ENCODE assay signal across 11 cellular contexts in genomic region chr2:1884933-1885580, GRCh38.
DNase-seq lines count a peak whose midpoint lies in the region; ATAC-seq and TF ChIP-seq lines count a peak whose summit lies in the region.
"Had no signal": no experiment of that assay in that cellular context is flagged by ENCODE, and none has a peak within 500 bp of the region (broad histone marks: within the 10 kb centered on the region; RNA-seq: fewer than 3 reads in every experiment).

No MANE protein-coding gene starts in this region.

- H3K36me3 ChIP-seq in heart left ventricle (no peaks in the 10 kb centered on the region), tibial nerve (no peaks in the 10 kb centered on the region)

- DNase-seq in heart left ventricle: peak in 2 of 5 donors; percentile 32 to 37
- DNase-seq in Right ventricle myocardium inferior (ENCODE audit: missing footprints): no peak
- peak; percentile 98 for DNase-seq in astrocyte of the hippocampus (ENCODE audit: low read depth, low spot score)
- peak; percentile 75 for DNase-seq in islet precursor cell
- DNase-seq in tibial nerve (ENCODE audit: low spot score in 2 of 2): peak; percentile 30 to 64
- no peak for DNase-seq in SIG-M5 (lab: John Stamatoyannopoulos, UW)
- no peak for DNase-seq in hippocampal formation (lab: John Stamatoyannopoulos, UW)
- DNase-seq: activated gamma-delta T cell, body of pancreas, mesenchymal stem cell had no signal

- ATAC-seq in heart left ventricle: peak in 3 of 4 donors; percentile 57 to 77 (median 62)
- no peak for ATAC-seq in Right ventricle myocardium inferior
- ATAC-seq in HG03469 (IDR thresholded peaks at IDR 0.05; ENCODE audit: unreplicated experiment): no peak
- ATAC-seq: body of pancreas had no signal

- TF ChIP-seq POLR2A in heart left ventricle (IDR thresholded peaks at IDR 0.05) (no peak), tibial nerve (IDR thresholded peaks at IDR 0.05) (no peak)

- no peak for TF ChIP-seq CTCF in heart left ventricle (IDR thresholded peaks at IDR 0.05)
- TF ChIP-seq CTCF in tibial nerve (IDR thresholded peaks at IDR 0.05): no peak

- H3K4me1 ChIP-seq in heart left ventricle: peaks cover 0 to 4% (median 0%) of the 10 kb centered on the region in 12 donors
- peaks cover 0 to 10% (median 0%) of the 10 kb centered on the region in 4 donors for H3K4me1 ChIP-seq in tibial nerve
- H3K4me1 ChIP-seq: body of pancreas had no signal

- H3K27me3 ChIP-seq in heart left ventricle: peaks cover 0 to 10% (median 0%) of the 10 kb centered on the region in 9 donors
- no peaks in the 10 kb centered on the region for H3K27me3 ChIP-seq in tibial nerve
- H3K27me3 ChIP-seq: body of pancreas had no signal

- intact Hi-C loops in heart left ventricle (cut with DNase I): loop anchor here in 5 of 10 donors (5.0 to 10.0 kb wide), 3 partner anchors 220 to 410 kb away; no protein-coding TSS in a partner anchor
- intact Hi-C loops in Right ventricle myocardium inferior (cut with DNase I): no loop called here

- H3K4me3 ChIP-seq in heart left ventricle (no peak overlapping the region), tibial nerve (no peak overlapping the region)
- H3K4me3 ChIP-seq: body of pancreas had no signal

- H3K9me3 ChIP-seq in heart left ventricle (no peaks in the 10 kb centered on the region), tibial nerve (no peaks in the 10 kb centered on the region)
- H3K9me3 ChIP-seq: body of pancreas had no signal

- peak in 1 of 2 donors; percentile 32 for TF ChIP-seq EP300 in tibial nerve (IDR thresholded peaks at IDR 0.05)

- WGBS in heart left ventricle, 4 donors: 55 to 66% (median 61%) methylated on average over 13 of the region's 13 CpGs
- 41 to 44% methylated on average over 13 of the region's 13 CpGs for WGBS in tibial nerve, 2 donors

- H3K27ac ChIP-seq in heart left ventricle: no peak overlapping the region
- no peak overlapping the region for H3K27ac ChIP-seq in tibial nerve
- H3K27ac ChIP-seq: body of pancreas had no signal

Comparison
In these comparisons a context has a peak if more than half of its experiments do, and no peak if none do; other contexts are left out.
1. ATAC-seq: peak in heart left ventricle (3 of 4); none in Right ventricle myocardium inferior (single experiment) and HG03469 (single experiment).
2. DNase-seq: peak in astrocyte of the hippocampus (single experiment), islet precursor cell (single experiment) and tibial nerve (2 of 2); none in Right ventricle myocardium inferior (single experiment), SIG-M5 (single experiment) and hippocampal formation (0 of 2).